ENCODE assay signal across 34 cellular contexts in the genomic region with DNA sequence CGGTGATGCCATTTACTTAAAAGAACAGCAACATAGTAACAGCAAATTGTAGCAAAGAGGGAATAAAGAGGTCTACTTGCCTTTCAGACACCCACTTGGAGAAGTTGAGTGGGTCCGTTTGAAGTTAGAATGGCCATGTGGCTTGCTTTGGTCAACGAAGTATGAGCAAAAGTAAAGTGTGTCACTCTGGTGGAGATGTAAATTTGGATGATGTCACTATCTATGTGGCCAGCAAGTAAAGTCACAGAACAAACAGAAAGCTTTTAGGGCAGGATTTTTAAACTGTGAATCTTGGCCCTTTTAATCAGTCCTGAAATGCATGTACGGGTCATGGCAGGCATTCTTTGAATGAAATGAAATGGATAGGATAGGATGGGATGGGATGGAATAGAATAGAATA.
"Had no signal": no experiment of that assay in that cellular context is flagged by ENCODE, and none has a peak within 500 bp of the region (broad histone marks: within the 10 kb centered on the region; RNA-seq: fewer than 3 reads in every experiment).

No MANE protein-coding gene starts in this region.

- DNase-seq: Karpas-422, Kasumi-1, MG63, MM.1S, MV-4-11, NCI-H1048, NCI-H1092, NCI-H1092 treated with DMSO at 0.1 percent for 48 hours, NCI-H1105, NCI-H1105 treated with DMSO at 0.1 percent for 48 hours, NCI-H1417, NCI-H1417 treated with DMSO at 0.1 percent for 48 hours, NCI-H1436, NCI-H1436 treated with DMSO at 0.1 percent for 48 hours, NCI-H146, NCI-H1694, NCI-H1694 treated with DMSO at 0.1 percent for 48 hours, NCI-H187, NCI-H187 treated with DMSO at 0.1 percent for 48 hours, NCI-H1930, NCI-H2029, NCI-H2029 treated with DMSO at 0.1 percent for 48 hours, NCI-H2081, NCI-H2081 treated with DMSO at 0.1 percent for 48 hours, NCI-H2107, NCI-H2171, NCI-H2171 treated with DMSO at 0.1 percent for 48 hours, NCI-H2227 treated with DMSO at 0.1 percent for 48 hours, NCI-H226, NCI-H345, NCI-H446, NCI-H446 treated with DMSO at 0.1 percent for 48 hours, NCI-H510A, NCI-H510A treated with DMSO at 0.1 percent for 48 hours had no signal

- H3K9me3 ChIP-seq: MG63 had no signal

- H3K4me3 ChIP-seq: MG63 had no signal

- H3K36me3 ChIP-seq: MG63 had no signal
